In genomic region chr20:32680544-32681174, GRCh38 we compare ENCODE assay signal across 12 cellular contexts. TPM values are rescaled to one million over a fixed set of nuclear protein-coding genes. Genes with fewer than 3 reads are reported as not detected.
DNase-seq lines count a peak whose midpoint lies in the region; ATAC-seq and TF ChIP-seq lines count a peak whose summit lies in the region.
"Had no signal": no experiment of that assay in that cellular context is flagged by ENCODE, and none has a peak within 500 bp of the region (broad histone marks: within the 10 kb centered on the region; RNA-seq: fewer than 3 reads in every experiment).

No MANE protein-coding gene starts in this region.

- H3K9me3 ChIP-seq in HUES48 (ENCODE audit: control insufficient read depth, insufficient read depth, low read length) (no peaks in the 10 kb centered on the region), NT2/D1 (ENCODE audit: insufficient read depth, low read length) (no peaks in the 10 kb centered on the region), tibial artery (no peaks in the 10 kb centered on the region)
- H3K9me3 ChIP-seq: left lung, thyroid gland had no signal

- H3K27me3 ChIP-seq in HUES48 (ENCODE audit: control insufficient read depth, insufficient read depth, low read length) (no peaks in the 10 kb centered on the region), NT2/D1 (ENCODE audit: insufficient read depth, insufficient read length) (no peaks in the 10 kb centered on the region), dorsolateral prefrontal cortex (no peaks in the 10 kb centered on the region), tibial artery (no peaks in the 10 kb centered on the region)
- H3K27me3 ChIP-seq: left lung, thyroid gland had no signal

- DNase-seq in NT2/D1 (ENCODE audit: low read depth, low spot score) (no peak), dorsolateral prefrontal cortex (no peak), neural crest cell (ENCODE audit: low read depth, low spot score) (no peak), tibial artery (no peak), NCI-H82 (lab: John Stamatoyannopoulos, UW) (no peak), epidermal melanocyte (ENCODE audit: insufficient read length, low spot score) (no peak)
- DNase-seq: activated T-cell treated with anti-CD3 and anti-CD28 coated beads, Interleukin-2, amount 50 U/mL, for 48 hours; left lung; thyroid gland had no signal

- no peaks in the 10 kb centered on the region for H3K9me3 Mint-ChIP-seq in neural crest cell

- no peaks in the 10 kb centered on the region for H3K36me3 Mint-ChIP-seq in neural crest cell (ENCODE audit: low read depth)

- H3K9ac ChIP-seq in HUES48 (ENCODE audit: low read depth, low read length) (0 out of 2 replicates have a peak overlapping the region, but pooled peaks have one; percentile 0), NT2/D1 (ENCODE audit: insufficient read length, low read depth) (peak overlapping the region; percentile 61)

- peaks cover 40% of the 10 kb centered on the region for H3K4me1 Mint-ChIP-seq in neural crest cell

- H3K27me3 Mint-ChIP-seq in neural crest cell (ENCODE audit: low read depth) = no peaks in the 10 kb centered on the region

- H3K27ac Mint-ChIP-seq in neural crest cell (ENCODE audit: unreplicated experiment) = peak overlapping the region; percentile 83

- H3K4me3 ChIP-seq in HUES48 (ENCODE audit: low read depth, low read length) (no peak overlapping the region), NT2/D1 (ENCODE audit: insufficient read length, low read depth) (no peak overlapping the region), dorsolateral prefrontal cortex (no peak overlapping the region), tibial artery (no peak overlapping the region)
- H3K4me3 ChIP-seq: left lung, thyroid gland had no signal

- TF ChIP-seq CTCF in dorsolateral prefrontal cortex (IDR thresholded peaks at IDR 0.05 in 54 of 56, conservative IDR thresholded peaks at IDR 0.05 in 2 of 56; ENCODE audit: low read depth in 1 of 56, partially characterized antibody in 56 of 56) (no peak), neural crest cell (conservative IDR thresholded peaks at IDR 0.05) (no peak), tibial artery (IDR thresholded peaks at IDR 0.05) (no peak)

- intact Hi-C loops in dorsolateral prefrontal cortex (cut with DNase I) (no loop called here), tibial artery (cut with DNase I; ENCODE audit: low total_unique reads) (no loop called here)

- H3K36me3 ChIP-seq in HUES48 (ENCODE audit: control insufficient read depth, insufficient read depth, low read length) (no peaks in the 10 kb centered on the region), NT2/D1 (ENCODE audit: insufficient read depth, insufficient read length, low read length) (no peaks in the 10 kb centered on the region), tibial artery (no peaks in the 10 kb centered on the region)
- H3K36me3 ChIP-seq: left lung, thyroid gland had no signal

- no peak for ATAC-seq in HG02571 (IDR thresholded peaks at IDR 0.05; ENCODE audit: unreplicated experiment)

- H3K4me1 ChIP-seq in HUES48 (ENCODE audit: control insufficient read depth, insufficient read depth, low read length) = peaks cover 24% of the 10 kb centered on the region
- peaks cover 12% of the 10 kb centered on the region for H3K4me1 ChIP-seq in NT2/D1 (ENCODE audit: insufficient read depth, insufficient read length)
- H3K4me1 ChIP-seq in tibial artery = peaks cover 0 to 6% (median 0%) of the 10 kb centered on the region in 4 donors
- H3K4me1 ChIP-seq: thyroid gland had no signal

- H3K27ac ChIP-seq in HUES48 (ENCODE audit: low read depth, low read length) (peak overlapping the region; percentile 74), dorsolateral prefrontal cortex (peak overlapping the region in 54 of 59 donors; percentile 21 to 83 (median 63)), tibial artery (no peak overlapping the region)
- H3K27ac ChIP-seq: left lung, thyroid gland had no signal

- peak overlapping the region; percentile 17 for H3K4me3 Mint-ChIP-seq in neural crest cell

RNA-seq across cellular contexts. Expression of gene C20orf203, which starts 6.9 kb away (rescaled TPM):
- total RNA-seq in dorsolateral prefrontal cortex (1 to 10 TPM in 113 of 120 experiments, under 1 TPM in 7; 0.71 to 4.9 (median 2.2) TPM), neural crest cell (0.26 TPM in 1 of 2 replicates, not detected in the other)
- total RNA-seq: left lung, NCI-H460 had no signal

Comparison
In these comparisons a context has a peak if more than half of its experiments do, and no peak if none do; other contexts are left out.
1. H3K27ac ChIP-seq: peak in HUES48 (single experiment) and dorsolateral prefrontal cortex (54 of 59); none in tibial artery (0 of 2).